ENCODE assay signal across 20 cellular contexts in genomic region chr1:2646837-2647236, GRCh38.
"Had no signal": no experiment of that assay in that cellular context is flagged by ENCODE, and none has a peak within 500 bp of the region (broad histone marks: within the 10 kb centered on the region; RNA-seq: fewer than 3 reads in every experiment).

No MANE protein-coding gene starts in this region.

- DNase-seq: effector CD4-positive, alpha-beta T cell; endodermal cell; foreskin keratinocyte; left colon; left ventricle myocardium superior; mesendoderm; naive B cell; nephron progenitor cell; retina; stimulated activated CD4-positive, alpha-beta T cell treated with anti-CD3 and anti-CD28 coated beads, Interleukin-15, amount 100 ng/mL, for 24 hours; stimulated activated CD4-positive, alpha-beta T cell treated with anti-CD3 and anti-CD28 coated beads, Interleukin-1b, Interleukin-23, amount 100 ng/mL, for 48 hours; stimulated activated CD4-positive, alpha-beta T cell treated with anti-CD3 and anti-CD28 coated beads, Interleukin-4, amount 100 ng/mL, for 24 hours; tibial artery; upper lobe of left lung; uterus had no signal

- H3K27ac ChIP-seq: foreskin keratinocyte, hepatocyte, psoas muscle, spleen, tibial artery, upper lobe of left lung, uterus had no signal

- H3K36me3 ChIP-seq: spleen, tibial artery, upper lobe of left lung, uterus had no signal

- H3K4me3 Mint-ChIP-seq: endodermal cell; nephron progenitor cell; stimulated activated memory B cell treated with anti-CD40 and anti-IgM and Interleukin-4, amounts not matched to agents 10 μg/mL and 1 μg/mL and 100 μg/mL, for 72 hours; stimulated activated naive CD8-positive, alpha-beta T cell treated with anti-CD3 and anti-CD28 coated beads, Interleukin-15, Interleukin-2, amounts not matched to agents 100 ng/mL and 50 ng/mL, for 24 hours had no signal

- H3K27ac Mint-ChIP-seq: endodermal cell; naive B cell; nephron progenitor cell; stimulated activated memory B cell treated with anti-CD40 and anti-IgM and Interleukin-4, amounts not matched to agents 10 μg/mL and 1 μg/mL and 100 μg/mL, for 72 hours; stimulated activated naive CD8-positive, alpha-beta T cell treated with anti-CD3 and anti-CD28 coated beads, Interleukin-15, Interleukin-2, amounts not matched to agents 100 ng/mL and 50 ng/mL, for 24 hours had no signal

- H3K4me3 ChIP-seq: hepatocyte, psoas muscle, spleen, tibial artery, upper lobe of left lung, uterus had no signal

- H3K4me1 ChIP-seq: foreskin keratinocyte, psoas muscle had no signal

- H3K27me3 Mint-ChIP-seq: stimulated activated naive CD8-positive, alpha-beta T cell treated with anti-CD3 and anti-CD28 coated beads, Interleukin-15, Interleukin-2, amounts not matched to agents 100 ng/mL and 50 ng/mL, for 24 hours had no signal

- H3K9me3 ChIP-seq: uterus had no signal
